Comparison of ENCODE assay signal across 2 cellular contexts in the genomic region with DNA sequence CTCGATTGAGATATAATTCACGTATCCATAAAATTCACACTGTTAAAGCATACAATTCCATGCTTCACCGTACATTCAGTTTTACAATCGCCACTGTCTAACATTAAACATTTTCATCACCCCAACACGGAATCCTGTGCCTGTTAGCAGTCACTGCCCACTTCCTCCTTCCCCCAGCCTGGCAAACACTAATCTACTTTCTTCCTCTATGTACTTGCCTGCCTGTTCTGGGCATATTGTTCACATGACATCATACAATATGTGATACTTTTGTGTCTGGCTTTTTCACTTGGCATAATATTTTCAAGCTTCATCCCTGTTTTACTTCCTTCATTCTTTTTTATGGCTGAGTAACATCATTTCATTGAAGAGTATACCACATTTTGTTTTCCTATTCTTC.
TF ChIP-seq lines count a peak whose summit lies in the region.

No MANE protein-coding gene starts in this region.

TF ChIP-seq in IMR-90, 13 proteins besides CTCF, POLR2A, EP300 and RAD21:
- TF ChIP-seq, protein P1, sequence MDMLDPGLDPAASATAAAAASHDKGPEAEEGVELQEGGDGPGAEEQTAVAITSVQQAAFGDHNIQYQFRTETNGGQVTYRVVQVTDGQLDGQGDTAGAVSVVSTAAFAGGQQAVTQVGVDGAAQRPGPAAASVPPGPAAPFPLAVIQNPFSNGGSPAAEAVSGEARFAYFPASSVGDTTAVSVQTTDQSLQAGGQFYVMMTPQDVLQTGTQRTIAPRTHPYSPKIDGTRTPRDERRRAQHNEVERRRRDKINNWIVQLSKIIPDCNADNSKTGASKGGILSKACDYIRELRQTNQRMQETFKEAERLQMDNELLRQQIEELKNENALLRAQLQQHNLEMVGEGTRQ (IDR thresholded peaks at IDR 0.05; ENCODE audit: low read depth, low read length): no peak
- TF ChIP-seq RCOR1 (IDR thresholded peaks at IDR 0.05; ENCODE audit: insufficient replicate concordance, low read length) (no peak), MXI1 (IDR thresholded peaks at IDR 0.05; ENCODE audit: borderline replicate concordance, low read depth, low read length) (no peak), NFE2L2 (IDR thresholded peaks at IDR 0.05; ENCODE audit: low read depth, low read length) (no peak), FOS (IDR thresholded peaks at IDR 0.05; ENCODE audit: low read depth, low read length) (no peak), CHD1 (IDR thresholded peaks at IDR 0.05; ENCODE audit: low read depth, low read length) (no peak), MAZ (IDR thresholded peaks at IDR 0.05; ENCODE audit: borderline replicate concordance, low read depth, low read length) (no peak), RFX5 (IDR thresholded peaks at IDR 0.05; ENCODE audit: low read depth, low read length) (no peak), BHLHE40 (IDR thresholded peaks at IDR 0.05; ENCODE audit: low read depth, low read length) (no peak)
- TF ChIP-seq, protein P2, sequence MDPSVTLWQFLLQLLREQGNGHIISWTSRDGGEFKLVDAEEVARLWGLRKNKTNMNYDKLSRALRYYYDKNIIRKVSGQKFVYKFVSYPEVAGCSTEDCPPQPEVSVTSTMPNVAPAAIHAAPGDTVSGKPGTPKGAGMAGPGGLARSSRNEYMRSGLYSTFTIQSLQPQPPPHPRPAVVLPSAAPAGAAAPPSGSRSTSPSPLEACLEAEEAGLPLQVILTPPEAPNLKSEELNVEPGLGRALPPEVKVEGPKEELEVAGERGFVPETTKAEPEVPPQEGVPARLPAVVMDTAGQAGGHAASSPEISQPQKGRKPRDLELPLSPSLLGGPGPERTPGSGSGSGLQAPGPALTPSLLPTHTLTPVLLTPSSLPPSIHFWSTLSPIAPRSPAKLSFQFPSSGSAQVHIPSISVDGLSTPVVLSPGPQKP (IDR thresholded peaks at IDR 0.05; ENCODE audit: borderline replicate concordance, low read depth, low read length): no peak

TF ChIP-seq in GM12878, 131 proteins besides CTCF, POLR2A, EP300 and RAD21:
- TF ChIP-seq SPI1 (IDR thresholded peaks at IDR 0.05; ENCODE audit: borderline replicate concordance, insufficient read depth, low read depth, low read length): peak; percentile 59; the same call in 1 of the 2 replicates
- TF ChIP-seq ATF7 (IDR thresholded peaks at IDR 0.05; ENCODE audit: low read depth): peak; percentile 69; the same call in 1 of the 2 replicates
- 0 out of 2 replicates have a peak, but pooled peaks have one; percentile 33 for TF ChIP-seq IKZF1 (conservative IDR thresholded peaks at IDR 0.05)
- TF ChIP-seq BMI1 (IDR thresholded peaks at IDR 0.05; ENCODE audit: borderline replicate concordance): no peak
- TF ChIP-seq TCF7 (IDR thresholded peaks at IDR 0.05; ENCODE audit: borderline replicate concordance): 0 out of 2 replicates have a peak, but pooled peaks have one; percentile 11
- no peak for TF ChIP-seq ESRRA (IDR thresholded peaks at IDR 0.05; ENCODE audit: low read length)
TF ChIP-seq in GM12878: peak in this region for 4.
